26 cellular contexts compared by ENCODE assay signal in genomic region chr5:58813855-58814254, GRCh38.
"Had no signal": no experiment of that assay in that cellular context is flagged by ENCODE, and none has a peak within 500 bp of the region (broad histone marks: within the 10 kb centered on the region; RNA-seq: fewer than 3 reads in every experiment).

No MANE protein-coding gene starts in this region.

- H3K27ac ChIP-seq: stomach, suprapubic skin, testis, thoracic aorta, thyroid gland, tibial artery, tibial nerve, transverse colon, upper lobe of left lung, upper lobe of right lung, uterus, vagina had no signal

- H3K27me3 Mint-ChIP-seq: stimulated activated memory B cell treated with anti-CD40 and anti-IgM and Interleukin-4, amounts not matched to agents 10 μg/mL and 1 μg/mL and 100 μg/mL, for 72 hours; stimulated activated naive B cell treated with anti-CD40 and anti-IgM and Interleukin-4, amounts not matched to agents 10 μg/mL and 1 μg/mL and 100 μg/mL, for 72 hours; stimulated activated naive CD8-positive, alpha-beta T cell treated with anti-CD3 and anti-CD28 coated beads, Interleukin-15, amount 100 ng/mL, for 72 hours; stimulated activated naive CD8-positive, alpha-beta T cell treated with anti-CD3 and anti-CD28 coated beads, Interleukin-15, Interleukin-2, amounts not matched to agents 100 ng/mL and 50 ng/mL, for 24 hours; type B pancreatic cell had no signal

- H3K27me3 ChIP-seq: stomach, suprapubic skin, testis, thyroid gland, tibial artery, tibial nerve, transverse colon, upper lobe of left lung, upper lobe of right lung, uterus, vagina had no signal

- H3K9me3 Mint-ChIP-seq: stimulated activated effector memory CD8-positive, alpha-beta T cell treated with anti-CD3 and anti-CD28 coated beads, Interleukin-12 subunit alpha, Interleukin-12 subunit beta, amount 100 ng/mL, for 72 hours; stimulated activated memory B cell treated with anti-CD40 and anti-IgM and Interleukin-4, amounts not matched to agents 10 μg/mL and 1 μg/mL and 100 μg/mL, for 72 hours; stimulated activated naive B cell treated with anti-CD40 and anti-IgM and Interleukin-4, amounts not matched to agents 10 μg/mL and 1 μg/mL and 100 μg/mL, for 72 hours; stimulated activated naive CD8-positive, alpha-beta T cell treated with anti-CD3 and anti-CD28 coated beads, Interleukin-15, amount 100 ng/mL, for 72 hours; type B pancreatic cell had no signal

- H3K4me3 Mint-ChIP-seq: stimulated activated effector memory CD8-positive, alpha-beta T cell treated with anti-CD3 and anti-CD28 coated beads, Interleukin-12 subunit alpha, Interleukin-12 subunit beta, amount 100 ng/mL, for 72 hours; stimulated activated memory B cell treated with anti-CD40 and anti-IgM and Interleukin-4, amounts not matched to agents 10 μg/mL and 1 μg/mL and 100 μg/mL, for 72 hours; stimulated activated naive B cell treated with anti-CD40 and anti-IgM and Interleukin-4, amounts not matched to agents 10 μg/mL and 1 μg/mL and 100 μg/mL, for 72 hours; stimulated activated naive CD8-positive, alpha-beta T cell treated with anti-CD3 and anti-CD28 coated beads, Interleukin-15, amount 100 ng/mL, for 72 hours; stimulated activated naive CD8-positive, alpha-beta T cell treated with anti-CD3 and anti-CD28 coated beads, Interleukin-15, Interleukin-2, amounts not matched to agents 100 ng/mL and 50 ng/mL, for 24 hours; type B pancreatic cell had no signal

- H3K4me3 ChIP-seq: stomach, suprapubic skin, testis, thoracic aorta, thyroid gland, tibial artery, tibial nerve, transverse colon, upper lobe of left lung, upper lobe of right lung, uterus, vagina had no signal

- H3K36me3 Mint-ChIP-seq: stimulated activated effector memory CD8-positive, alpha-beta T cell treated with anti-CD3 and anti-CD28 coated beads, Interleukin-12 subunit alpha, Interleukin-12 subunit beta, amount 100 ng/mL, for 72 hours; stimulated activated memory B cell treated with anti-CD40 and anti-IgM and Interleukin-4, amounts not matched to agents 10 μg/mL and 1 μg/mL and 100 μg/mL, for 72 hours; stimulated activated naive B cell treated with anti-CD40 and anti-IgM and Interleukin-4, amounts not matched to agents 10 μg/mL and 1 μg/mL and 100 μg/mL, for 72 hours; type B pancreatic cell had no signal

- H3K4me1 ChIP-seq: stomach, suprapubic skin, testis, thyroid gland, tibial artery, tibial nerve, transverse colon, upper lobe of left lung, upper lobe of right lung, uterus, vagina had no signal

- H3K36me3 ChIP-seq: stomach, suprapubic skin, thoracic aorta, thyroid gland, tibial artery, tibial nerve, transverse colon, upper lobe of left lung, upper lobe of right lung, uterus, vagina had no signal

- DNase-seq: stimulated activated CD4-positive, alpha-beta T cell treated with anti-CD3 and anti-CD28 coated beads, Interleukin-4, amount 100 ng/mL, for 1 hour; stimulated activated CD4-positive, alpha-beta T cell treated with anti-CD3 and anti-CD28 coated beads, Interleukin-4, amount 100 ng/mL, for 24 hours; stimulated activated CD4-positive, alpha-beta T cell treated with anti-CD3 and anti-CD28 coated beads, Interleukin-4, amount 100 ng/mL, for 4 hours; stimulated activated CD8-positive, alpha-beta memory T cell treated with anti-CD3 and anti-CD28 coated beads, Interleukin-4, amount 100 ng/mL, for 48 hours; stimulated activated naive CD4-positive, alpha-beta T cell; stimulated activated naive CD4-positive, alpha-beta T cell treated with Interleukin-2 at 50 U/mL for 16 hours; stimulated activated naive CD8-positive, alpha-beta T cell treated with anti-CD3 and anti-CD28 coated beads, Interleukin-15, amount 100 ng/mL, for 72 hours; stimulated activated naive CD8-positive, alpha-beta T cell treated with anti-CD3 and anti-CD28 coated beads, Interleukin-15, Interleukin-2, amounts not matched to agents 100 U/mL and 50 U/mL, for 24 hours; tibial artery; upper lobe of left lung; upper lobe of right lung; uterus had no signal

- FAIRE-seq: urothelium cell line had no signal

- H3K9me3 ChIP-seq: stomach, suprapubic skin, testis, thoracic aorta, thyroid gland, tibial artery, tibial nerve, transverse colon, upper lobe of left lung, upper lobe of right lung, uterus, vagina had no signal

- H3K27ac Mint-ChIP-seq: stimulated activated effector memory CD8-positive, alpha-beta T cell treated with anti-CD3 and anti-CD28 coated beads, Interleukin-12 subunit alpha, Interleukin-12 subunit beta, amount 100 ng/mL, for 72 hours; stimulated activated memory B cell treated with anti-CD40 and anti-IgM and Interleukin-4, amounts not matched to agents 10 μg/mL and 1 μg/mL and 100 μg/mL, for 72 hours; stimulated activated naive B cell treated with anti-CD40 and anti-IgM and Interleukin-4, amounts not matched to agents 10 μg/mL and 1 μg/mL and 100 μg/mL, for 72 hours; stimulated activated naive CD8-positive, alpha-beta T cell treated with anti-CD3 and anti-CD28 coated beads, Interleukin-15, amount 100 ng/mL, for 72 hours; stimulated activated naive CD8-positive, alpha-beta T cell treated with anti-CD3 and anti-CD28 coated beads, Interleukin-15, Interleukin-2, amounts not matched to agents 100 ng/mL and 50 ng/mL, for 24 hours; type B pancreatic cell had no signal

- H3K4me1 Mint-ChIP-seq: stimulated activated effector memory CD8-positive, alpha-beta T cell treated with anti-CD3 and anti-CD28 coated beads, Interleukin-12 subunit alpha, Interleukin-12 subunit beta, amount 100 ng/mL, for 72 hours; stimulated activated memory B cell treated with anti-CD40 and anti-IgM and Interleukin-4, amounts not matched to agents 10 μg/mL and 1 μg/mL and 100 μg/mL, for 72 hours; stimulated activated naive CD8-positive, alpha-beta T cell treated with anti-CD3 and anti-CD28 coated beads, Interleukin-15, amount 100 ng/mL, for 72 hours had no signal
